Comparison of ENCODE assay signal across 21 cellular contexts in genomic region chr9:130987054-130987453, GRCh38. TPM values are rescaled to one million over a fixed set of nuclear protein-coding genes. Genes with fewer than 3 reads are reported as not detected.
DNase-seq lines count a peak whose midpoint lies in the region; ATAC-seq, FAIRE-seq and TF ChIP-seq lines count a peak whose summit lies in the region.
"Had no signal": no experiment of that assay in that cellular context is flagged by ENCODE, and none has a peak within 500 bp of the region (broad histone marks: within the 10 kb centered on the region; RNA-seq: fewer than 3 reads in every experiment).

No MANE protein-coding gene starts in this region.

- no peak overlapping the region for H2BK12ac ChIP-seq in neuronal stem cell (ENCODE audit: low read length)

- POLR2A ChIA-PET in PC-9 (lab: Charles Lee; ENCODE audit: unreplicated experiment): no interaction called here

- intact Hi-C loops in kidney (cut with DNase I) (no loop called here), PC-9 (cut with micrococcal nuclease; ENCODE audit: unreplicated experiment) (no loop called here)

- H3F3A ChIP-seq in PC-9 (ENCODE audit: insufficient read depth, low read depth): no peaks in the 10 kb centered on the region

- BruUV-seq in PC-9 (replicated peaks; lab: Mats Ljungman, UMichigan): no TSS peak

- H2BK120ac ChIP-seq in neuronal stem cell (ENCODE audit: low read depth, low read length): peak overlapping the region; percentile 49

- CTCF ChIA-PET in PC-9 (lab: Charles Lee): no interaction called here

- H2AFZ ChIP-seq in neuronal stem cell (ENCODE audit: low read length) (no peak overlapping the region), PC-9 (no peak overlapping the region)

- H3K9me3 ChIP-seq in kidney (ENCODE audit: control insufficient read depth in 1 of 2, low read length in 2 of 2): no peaks in the 10 kb centered on the region
- H3K9me3 ChIP-seq in neuronal stem cell (replicated peaks in 1 of 2; ENCODE audit: control insufficient read depth in 2 of 2, insufficient read depth in 1 of 2, low read depth in 1 of 2, low read length in 2 of 2): peaks cover 0 to 2% of the 10 kb centered on the region in 2 donors
- no peaks in the 10 kb centered on the region for H3K9me3 ChIP-seq in PC-9 (ENCODE audit: insufficient read depth, low read depth)
- H3K9me3 ChIP-seq: HAP-1 had no signal

- H4K8ac ChIP-seq in neuronal stem cell (ENCODE audit: low read depth, low read length): no peak overlapping the region

- no peak overlapping the region for H2AK5ac ChIP-seq in neuronal stem cell (ENCODE audit: low read depth, low read length)

- H3K36me3 ChIP-seq in H7 (replicated peaks; ENCODE audit: control insufficient read depth, insufficient read depth, low read length) (no peaks in the 10 kb centered on the region), kidney (ENCODE audit: control insufficient read depth in 1 of 2, insufficient read depth in 2 of 2, low read length in 2 of 2) (no peaks in the 10 kb centered on the region), neuronal stem cell (replicated peaks in 1 of 2; ENCODE audit: control insufficient read depth in 2 of 2, insufficient read depth in 2 of 2, low read length in 2 of 2) (no peaks in the 10 kb centered on the region), PC-9 (ENCODE audit: low read depth) (no peaks in the 10 kb centered on the region)
- H3K36me3 ChIP-seq: HAP-1 had no signal

- no peak overlapping the region for H3K4ac ChIP-seq in neuronal stem cell (ENCODE audit: low read length)

- FAIRE-seq in kidney (lab: Jason Lieb, UNC): no peak
- FAIRE-seq: A204.1, GM12891, GM19239 had no signal

- H3K79me1 ChIP-seq in neuronal stem cell (ENCODE audit: low read depth, low read length): no peaks in the 10 kb centered on the region

- no peak overlapping the region for H4K91ac ChIP-seq in neuronal stem cell (ENCODE audit: low read depth, low read length, poor library complexity)

- no peaks in the 10 kb centered on the region for H3K79me2 ChIP-seq in PC-9 (ENCODE audit: low read depth)

- TF ChIP-seq CTCF in kidney (IDR thresholded peaks at IDR 0.05; ENCODE audit: borderline replicate concordance, extremely low read depth, insufficient read depth) (no peak), PC-9 (conservative IDR thresholded peaks at IDR 0.05) (no peak)

- H3K4me1 ChIP-seq in kidney (ENCODE audit: control insufficient read depth in 1 of 2, insufficient read depth in 1 of 2, low read depth in 1 of 2, low read length in 2 of 2) (no peaks in the 10 kb centered on the region), neuronal stem cell (ENCODE audit: control insufficient read depth in 2 of 2, insufficient read depth in 1 of 2, low read depth in 1 of 2, low read length in 2 of 2) (peaks cover 10 to 51% of the 10 kb centered on the region in 2 donors), PC-9 (replicated peaks; ENCODE audit: insufficient read depth) (no peaks in the 10 kb centered on the region)
- H3K4me1 ChIP-seq: HAP-1 had no signal

- no peaks in the 10 kb centered on the region for H4K20me1 ChIP-seq in PC-9 (ENCODE audit: insufficient read depth)

- no peak overlapping the region for H3K18ac ChIP-seq in neuronal stem cell (ENCODE audit: low read length)

- H3K4me3 ChIP-seq in H7 (ENCODE audit: insufficient read depth, low read depth, low read length) (no peak overlapping the region), kidney (ENCODE audit: low read length in 2 of 2) (no peak overlapping the region), neuronal stem cell (ENCODE audit: low read length in 2 of 2) (no peak overlapping the region), PC-9 (no peak overlapping the region)
- H3K4me3 ChIP-seq: HAP-1 had no signal

- peak; percentile 53 for DNase-seq in H7
- peak; percentile 18 for DNase-seq in kidney
- DNase-seq in neuronal stem cell (ENCODE audit: low spot score): no peak
- DNase-seq in AG08396 (ENCODE audit: low spot score): no peak
- DNase-seq in PC-9: no peak
- DNase-seq: ACHN; AML-193; Calu3; CD4-positive, alpha-beta T cell; DMS 273 treated with DMSO at 0.1 percent for 48 hours; DMS53; DND-41; EL; GOT3; KG1 had no signal

- peak overlapping the region; percentile 76 for H3K23ac ChIP-seq in neuronal stem cell (ENCODE audit: low read depth, low read length, poor library complexity)

- H3K27ac ChIP-seq in kidney (ENCODE audit: low read depth in 2 of 2, low read length in 2 of 2): no peak overlapping the region
- H3K27ac ChIP-seq in neuronal stem cell (replicated peaks; ENCODE audit: low read length): no peak overlapping the region
- H3K27ac ChIP-seq in PC-9: no peak overlapping the region
- H3K27ac ChIP-seq: C4-2B had no signal

- no peak for ATAC-seq in GM21786 (IDR thresholded peaks at IDR 0.05; ENCODE audit: unreplicated experiment)

- no peak overlapping the region for H2BK15ac ChIP-seq in neuronal stem cell (ENCODE audit: low read length)

- H3K4me2 ChIP-seq in neuronal stem cell (ENCODE audit: insufficient read depth, low read length, poor library complexity, severe bottlenecking): no peak overlapping the region
- no peak overlapping the region for H3K4me2 ChIP-seq in PC-9

- H3K9me2 ChIP-seq in PC-9 (ENCODE audit: insufficient read depth): no peaks in the 10 kb centered on the region

- no peaks in the 10 kb centered on the region; the same call in 1 of the 2 replicates for H3K27me3 ChIP-seq in H7 (ENCODE audit: control insufficient read depth, insufficient read depth, low read length)
- no peaks in the 10 kb centered on the region for H3K27me3 ChIP-seq in neuronal stem cell (ENCODE audit: control insufficient read depth in 3 of 3, insufficient read depth in 3 of 3, low read depth in 1 of 3, low read length in 3 of 3)
- peaks cover 20% of the 10 kb centered on the region for H3K27me3 ChIP-seq in PC-9 (ENCODE audit: insufficient read depth, low read depth)

- H3K14ac ChIP-seq in neuronal stem cell (ENCODE audit: low read length): no peak overlapping the region

- no peak overlapping the region for H3K9ac ChIP-seq in kidney (ENCODE audit: low read length in 2 of 2)
- H3K9ac ChIP-seq in neuronal stem cell (ENCODE audit: low read depth, low read length, poor library complexity): no peak overlapping the region

- WGBS in neuronal stem cell (ENCODE audit: extremely low coverage in 2 of 2, insufficient read length in 2 of 2, insufficient replicate concordance in 1 of 2), 2 donors: no CpG with 5 or more reads among the region's 7 CpGs

- H2BK5ac ChIP-seq in neuronal stem cell (ENCODE audit: low read length): no peak overlapping the region

RNA-seq across cellular contexts. Expression of gene LAMC3, which starts 21.9 kb away (rescaled TPM):
- 84.9 and 91.8 TPM in 2 replicates for total RNA-seq in H7 (2014; rRNA removed; shearing (Covaris generic))
- total RNA-seq in kidney: 13.8 TPM
- polyA plus RNA-seq in kidney (ENCODE audit: insufficient read depth, low read depth, low replicate concordance): 13.4 TPM
- 0.03 TPM for polyA plus RNA-seq in neuronal stem cell (2013, experiment 1 of 2)
- 0.07 TPM for polyA plus RNA-seq in neuronal stem cell (2013, experiment 2 of 2)
- total RNA-seq in PC-9 (2021): 0.38 and 0.41 TPM in 2 replicates
- total RNA-seq: Calu3 had no signal

RNA-seq across cellular contexts. Expression of gene FIBCD1, which starts 48.0 kb away (rescaled TPM):
- 6.1 and 6.2 TPM in 2 replicates for total RNA-seq in H7 (2014; rRNA removed; shearing (Covaris generic))
- total RNA-seq in kidney: 0.25 TPM
- not detected for polyA plus RNA-seq in kidney (ENCODE audit: insufficient read depth, low read depth, low replicate concordance)
- 0.82 TPM for polyA plus RNA-seq in neuronal stem cell (2013, experiment 1 of 2)
- polyA plus RNA-seq in neuronal stem cell (2013, experiment 2 of 2): 0.89 TPM
- 2.7 and 4.1 TPM in 2 replicates for total RNA-seq in PC-9 (2021)
- total RNA-seq: CD4-positive, alpha-beta T cell had no signal

Comparison
In these comparisons a context has a peak if more than half of its experiments do, and no peak if none do; other contexts are left out.
1. DNase-seq: peak in H7 (single experiment) and kidney (single experiment); none in neuronal stem cell (single experiment), AG08396 (single experiment) and PC-9 (0 of 2).
2. RNA of gene LAMC3, which starts 21.9 kb away (total RNA-seq): 84.9 to 91.8 TPM in H7 and 13.8 TPM in kidney (single experiment); 0.38 to 0.41 TPM in PC-9; every median in the first group is over 10 times any median in the second.